25 cellular contexts compared by ENCODE assay signal in genomic region chr1:57118948-57119637, GRCh38.
"Had no signal": no experiment of that assay in that cellular context is flagged by ENCODE, and none has a peak within 500 bp of the region (broad histone marks: within the 10 kb centered on the region; RNA-seq: fewer than 3 reads in every experiment).

No MANE protein-coding gene starts in this region.

- FAIRE-seq: endothelial cell of umbilical vein, islet of Langerhans, urothelium cell line had no signal

- H3K9me3 ChIP-seq: gastrocnemius medialis, heart right ventricle, mucosa of descending colon, ovary, right atrium auricular region, sigmoid colon, stomach, thoracic aorta had no signal

- ATAC-seq: gastrocnemius medialis; heart right ventricle; mucosa of descending colon; natural killer cell; stimulated activated naive B cell treated with anti-CD40 and anti-IgM and Interleukin-4, amounts not matched to agents 10 μg/mL and 1 μg/mL and 100 μg/mL, for 72 hours had no signal

- DNase-seq: effector CD4-positive, alpha-beta T cell; endodermal cell; gastrocnemius medialis; heart right ventricle; hypothalamus; kidney glomerular epithelial cell; mucosa of descending colon; natural killer cell; nucleus accumbens; ovary; sigmoid colon; stimulated activated CD4-positive, alpha-beta T cell treated with anti-CD3 and anti-CD28 coated beads, Interleukin-2, amount 100 ng/mL, for 24 hours; stimulated activated CD4-positive, alpha-beta T cell treated with anti-CD3 and anti-CD28 coated beads, Interleukin-4, amount 100 ng/mL, for 4 hours; stimulated activated naive B cell treated with anti-CD40 and anti-IgM and Interleukin-4, amounts not matched to agents 10 μg/mL and 1 μg/mL and 100 μg/mL, for 72 hours; stomach; substantia nigra; trophoblast cell had no signal

- H3K36me3 ChIP-seq: gastrocnemius medialis, heart right ventricle, neural progenitor cell, ovary, right atrium auricular region, sigmoid colon, stomach, thoracic aorta had no signal

- H3K4me3 ChIP-seq: coronary artery, gastrocnemius medialis, heart right ventricle, mucosa of descending colon, neural progenitor cell, ovary, right atrium auricular region, sigmoid colon, skin epidermis, stomach, thoracic aorta had no signal

- H3K4me1 ChIP-seq: gastrocnemius medialis, right atrium auricular region, stomach had no signal

- H3K27ac ChIP-seq: coronary artery, gastrocnemius medialis, heart right ventricle, neural progenitor cell, ovary, right atrium auricular region, sigmoid colon, skin epidermis, stomach, thoracic aorta had no signal

- H3K27me3 ChIP-seq: gastrocnemius medialis, heart right ventricle, neural progenitor cell, ovary, right atrium auricular region, sigmoid colon, stomach had no signal
